1 cellular context compared by ENCODE assay signal in the genomic region with DNA sequence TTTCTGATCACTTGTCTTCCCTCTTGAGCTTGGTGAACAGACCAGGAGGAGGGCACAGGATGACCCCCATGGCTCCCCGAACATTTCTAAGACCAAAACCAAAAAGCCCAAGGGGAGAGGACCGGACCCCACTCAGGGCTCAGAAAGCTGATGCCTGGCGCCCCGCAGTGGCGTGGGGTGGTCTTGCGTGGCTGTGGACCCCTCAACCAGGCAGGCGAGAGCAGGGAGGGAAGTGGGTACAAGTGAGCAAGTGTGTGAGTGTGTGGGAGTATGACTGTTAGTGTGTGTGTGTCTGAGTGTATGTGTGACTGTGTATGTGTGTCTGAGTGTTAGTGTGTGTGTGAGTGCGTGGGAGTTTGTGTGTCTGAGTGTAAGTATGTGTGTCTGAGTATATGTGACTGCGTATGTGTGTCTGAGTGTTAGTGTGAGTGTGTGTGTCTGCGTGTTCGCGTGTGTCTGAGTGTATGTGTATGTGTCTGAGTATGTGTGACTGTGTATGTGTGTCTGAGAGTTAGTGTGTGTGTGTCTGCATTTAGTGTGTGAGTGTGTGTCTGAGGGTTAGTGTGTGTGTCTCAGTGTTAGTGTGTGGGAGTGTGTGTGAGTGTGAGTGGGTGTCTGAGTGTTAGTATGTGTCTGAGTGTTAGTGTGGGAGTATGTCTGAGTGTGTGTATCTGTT.
TF ChIP-seq lines count a peak whose summit lies in the region.

No MANE protein-coding gene starts in this region.

TF ChIP-seq in endothelial cell of umbilical vein, 7 proteins besides CTCF, POLR2A, EP300 and RAD21:
- no peak for TF ChIP-seq JUN (IDR thresholded peaks at IDR 0.05; ENCODE audit: borderline replicate concordance, insufficient read depth, insufficient read length, low read depth)
- TF ChIP-seq GATA2 (IDR thresholded peaks at IDR 0.05; ENCODE audit: insufficient read depth, insufficient read length, low read depth, low read length): no peak
